In genomic region chr9:137428841-137429545, GRCh38 we compare ENCODE assay signal across 20 cellular contexts. TPM values are rescaled to one million over a fixed set of nuclear protein-coding genes. Genes with fewer than 3 reads are reported as not detected.
DNase-seq lines count a peak whose midpoint lies in the region; ATAC-seq and TF ChIP-seq lines count a peak whose summit lies in the region.
"Had no signal": no experiment of that assay in that cellular context is flagged by ENCODE, and none has a peak within 500 bp of the region (broad histone marks: within the 10 kb centered on the region; RNA-seq: fewer than 3 reads in every experiment).

No MANE protein-coding gene starts in this region.

- no peaks in the 10 kb centered on the region for H3K9me3 ChIP-seq in stomach
- H3K9me3 ChIP-seq: suprapubic skin had no signal

- no peak for ATAC-seq in HG03139 (IDR thresholded peaks at IDR 0.05; ENCODE audit: unreplicated experiment)
- ATAC-seq: foreskin keratinocyte had no signal

- DNase-seq in NCI-H2196 (lab: John Stamatoyannopoulos, UW; ENCODE audit: unreplicated experiment) (peak; percentile 27), NCI-H2196 treated with DMSO at 0.1 percent for 48 hours (lab: John Stamatoyannopoulos, UW; ENCODE audit: unreplicated experiment) (no peak), NCI-H774 (lab: John Stamatoyannopoulos, UW) (peak; percentile 42), iPS-NIHi11 (ENCODE audit: low spot score) (peak; percentile 17), stomach (peak; percentile 63), nucleus accumbens (lab: John Stamatoyannopoulos, UW) (no peak), NCI-H2171 (lab: John Stamatoyannopoulos, UW) (no peak)
- DNase-seq: activated CD4-positive, alpha-beta T cell treated with anti-CD3 and anti-CD28 coated beads, Interleukin-2, amount 50 U/mL, for 48 hours; activated naive CD4-positive, alpha-beta T cell treated with anti-CD3 and anti-CD28 coated beads for 36 hours; activated T-cell treated with anti-CD3 and anti-CD28 coated beads, Interleukin-2, amount 50 U/mL, for 1 hour; CD4-positive, CD25-positive, alpha-beta regulatory T cell; central memory CD4-positive, alpha-beta T cell; DMS79 treated with DMSO at 0.1 percent for 48 hours; foreskin keratinocyte; T-helper 2 cell had no signal

- no peak for TF ChIP-seq EP300 in stomach (IDR thresholded peaks at IDR 0.05)

- no peak for TF ChIP-seq POLR2A in stomach (IDR thresholded peaks at IDR 0.05)

- peak overlapping the region in 1 of 4 donors; percentile 3 for H3K4me3 ChIP-seq in stomach
- H3K4me3 ChIP-seq: neural progenitor cell, suprapubic skin had no signal

- intact Hi-C loops in stomach (cut with DNase I; ENCODE audit: low total_unique reads): no loop called here

- no peaks in the 10 kb centered on the region for H3K27me3 ChIP-seq in stomach
- H3K27me3 ChIP-seq: foreskin keratinocyte, suprapubic skin had no signal

- WGBS in stomach, 5 donors: 62 to 78% (median 76%) methylated on average over 16 to 27 of the region's 27 CpGs

- peaks cover 0 to 3% (median 0%) of the 10 kb centered on the region in 4 donors for H3K36me3 ChIP-seq in stomach
- H3K36me3 ChIP-seq: neural progenitor cell, suprapubic skin had no signal

- TF ChIP-seq CTCF in stomach (IDR thresholded peaks at IDR 0.05): no peak

- H3K27ac ChIP-seq in stomach: no peak overlapping the region
- H3K27ac ChIP-seq: epithelial cell of prostate, foreskin keratinocyte, neural progenitor cell, suprapubic skin had no signal

- H3K4me1 ChIP-seq in stomach: peaks cover 12 to 43% (median 40%) of the 10 kb centered on the region in 4 donors
- H3K4me1 ChIP-seq: neural progenitor cell had no signal

RNA-seq across cellular contexts. Expression of gene NOXA1, which starts 5.8 kb away (rescaled TPM):
- 10 to 100 TPM in 2 of 5 donors, 1 to 10 TPM in 3; 3.5 to 43.2 (median 8.3) TPM for total RNA-seq in stomach
- polyA plus RNA-seq in stomach: 10 to 100 TPM; 14.4 to 20.5 (median 15.1) TPM

RNA-seq across cellular contexts. Expression of gene EXD3, which starts 6.0 kb away (rescaled TPM):
- 100 to 1,000 TPM in 1 of 5 donors, 10 to 100 TPM in 4; 12.9 to 105 (median 28.1) TPM for total RNA-seq in stomach
- polyA plus RNA-seq in stomach: 10 to 100 TPM; 17.4 to 27.3 (median 20.7) TPM

RNA-seq across cellular contexts. Expression of gene ENTPD8, which starts 12.2 kb away (rescaled TPM):
- total RNA-seq in stomach: 10 to 100 TPM in 2 of 5 donors, 1 to 10 TPM in 1, under 1 TPM in 2; 0.89 to 37.9 (median 5.9) TPM
- polyA plus RNA-seq in stomach: 10 to 100 TPM in 1 of 3 donors, 1 to 10 TPM in 2; 2.8 to 16.2 (median 7.6) TPM
- total RNA-seq: activated naive CD4-positive, alpha-beta T cell treated with anti-CD3 and anti-CD28 coated beads for 36 hours; CD4-positive, CD25-positive, alpha-beta regulatory T cell; foreskin keratinocyte; mononuclear cell; suprapubic skin had no signal
- polyA plus RNA-seq: CD4-positive, CD25-positive, alpha-beta regulatory T cell; foreskin keratinocyte had no signal

RNA-seq across cellular contexts. Expression of gene NSMF, which starts 30.1 kb away (rescaled TPM):
- total RNA-seq in stomach: 10 to 100 TPM; 11.7 to 84.9 (median 56.6) TPM
- polyA plus RNA-seq in stomach: 10 to 100 TPM; 20.3 to 45.4 (median 28.9) TPM

Comparison
In these comparisons a context has a peak if more than half of its experiments do, and no peak if none do; other contexts are left out.
1. DNase-seq: peak in NCI-H2196 (single experiment), NCI-H774 (single experiment), iPS-NIHi11 (single experiment) and stomach (single experiment); none in NCI-H2196 treated with DMSO at 0.1 percent for 48 hours (single experiment), nucleus accumbens (0 of 56) and NCI-H2171 (single experiment).